ENCODE assay signal across 4 cellular contexts in the genomic region with DNA sequence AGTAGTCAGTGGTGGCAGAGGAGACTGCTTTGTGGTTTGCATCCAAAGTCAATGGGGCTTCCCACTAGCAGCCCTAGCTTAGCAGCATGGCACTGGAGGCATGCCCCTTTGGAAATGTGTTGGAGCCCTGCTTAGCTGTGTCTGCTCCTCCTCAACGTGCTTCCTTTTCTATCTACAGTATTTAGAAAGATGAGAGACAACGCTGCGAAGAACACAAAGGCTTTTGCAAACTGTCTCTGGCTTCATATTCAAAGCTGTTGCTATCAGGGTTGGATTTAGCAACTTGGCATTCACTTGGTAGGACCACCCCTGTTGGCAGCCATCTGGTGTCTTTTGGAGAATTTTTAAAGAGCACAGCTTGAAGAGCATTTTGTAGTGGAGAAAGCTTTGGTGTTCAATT.
"Had no signal": no experiment of that assay in that cellular context is flagged by ENCODE, and none has a peak within 500 bp of the region (broad histone marks: within the 10 kb centered on the region; RNA-seq: fewer than 3 reads in every experiment).

No MANE protein-coding gene starts in this region.

- DNase-seq: H9, HCEC 1CT, IMR-90, KG1 had no signal
